In the genomic region with DNA sequence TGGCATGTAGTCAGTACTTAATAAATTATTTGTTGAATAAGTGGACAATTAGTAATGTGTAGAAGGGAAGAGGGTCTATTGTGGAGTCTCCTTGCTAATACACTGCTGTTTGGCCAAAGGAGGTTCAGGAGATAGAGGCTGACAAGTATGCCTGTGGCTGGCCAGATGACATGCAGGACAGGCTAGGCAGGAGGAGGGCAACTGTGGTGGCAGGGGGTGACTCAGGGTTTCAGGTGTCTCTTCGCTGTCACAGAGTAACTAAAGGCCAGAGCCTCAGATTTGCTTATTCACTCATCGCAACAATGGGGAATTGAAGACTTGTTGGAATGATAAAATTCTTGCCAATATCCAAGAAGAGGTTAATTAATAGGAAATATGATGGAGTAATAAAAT, we compare ENCODE assay signal across 1 cellular context.
TF ChIP-seq lines count a peak whose summit lies in the region.

No MANE protein-coding gene starts in this region.

TF ChIP-seq in HepG2, 621 proteins besides CTCF, POLR2A, EP300 and RAD21:
- TF ChIP-seq ZNF652 (CRISPR knock-in tag; IDR thresholded peaks at IDR 0.05; ENCODE audit: borderline replicate concordance, low read depth) = no peak
- TF ChIP-seq, protein P1, sequence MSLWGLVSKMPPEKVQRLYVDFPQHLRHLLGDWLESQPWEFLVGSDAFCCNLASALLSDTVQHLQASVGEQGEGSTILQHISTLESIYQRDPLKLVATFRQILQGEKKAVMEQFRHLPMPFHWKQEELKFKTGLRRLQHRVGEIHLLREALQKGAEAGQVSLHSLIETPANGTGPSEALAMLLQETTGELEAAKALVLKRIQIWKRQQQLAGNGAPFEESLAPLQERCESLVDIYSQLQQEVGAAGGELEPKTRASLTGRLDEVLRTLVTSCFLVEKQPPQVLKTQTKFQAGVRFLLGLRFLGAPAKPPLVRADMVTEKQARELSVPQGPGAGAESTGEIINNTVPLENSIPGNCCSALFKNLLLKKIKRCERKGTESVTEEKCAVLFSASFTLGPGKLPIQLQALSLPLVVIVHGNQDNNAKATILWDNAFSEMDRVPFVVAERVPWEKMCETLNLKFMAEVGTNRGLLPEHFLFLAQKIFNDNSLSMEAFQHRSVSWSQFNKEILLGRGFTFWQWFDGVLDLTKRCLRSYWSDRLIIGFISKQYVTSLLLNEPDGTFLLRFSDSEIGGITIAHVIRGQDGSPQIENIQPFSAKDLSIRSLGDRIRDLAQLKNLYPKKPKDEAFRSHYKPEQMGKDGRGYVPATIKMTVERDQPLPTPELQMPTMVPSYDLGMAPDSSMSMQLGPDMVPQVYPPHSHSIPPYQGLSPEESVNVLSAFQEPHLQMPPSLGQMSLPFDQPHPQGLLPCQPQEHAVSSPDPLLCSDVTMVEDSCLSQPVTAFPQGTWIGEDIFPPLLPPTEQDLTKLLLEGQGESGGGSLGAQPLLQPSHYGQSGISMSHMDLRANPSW (CRISPR knock-in tag; IDR thresholded peaks at IDR 0.05; ENCODE audit: borderline replicate concordance) = no peak
- no peak for TF ChIP-seq AGO1 (IDR thresholded peaks at IDR 0.05; ENCODE audit: low read depth, low read length, poor library complexity, severe bottlenecking)
- no peak for TF ChIP-seq ELF3 (CRISPR knock-in tag; IDR thresholded peaks at IDR 0.05)
- TF ChIP-seq RBM22 (optimal IDR thresholded peaks at IDR 0.05; ENCODE audit: low read length) = peak; percentile 54
- TF ChIP-seq MBNL3 (CRISPR knock-in tag; conservative IDR thresholded peaks at IDR 0.05) = no peak
- no peak for TF ChIP-seq ZNF282 (IDR thresholded peaks at IDR 0.05; ENCODE audit: partially characterized antibody)
- TF ChIP-seq KDM2A (CRISPR knock-in tag; IDR thresholded peaks at IDR 0.05; ENCODE audit: borderline replicate concordance, low read depth) = no peak
- TF ChIP-seq, protein P2, sequence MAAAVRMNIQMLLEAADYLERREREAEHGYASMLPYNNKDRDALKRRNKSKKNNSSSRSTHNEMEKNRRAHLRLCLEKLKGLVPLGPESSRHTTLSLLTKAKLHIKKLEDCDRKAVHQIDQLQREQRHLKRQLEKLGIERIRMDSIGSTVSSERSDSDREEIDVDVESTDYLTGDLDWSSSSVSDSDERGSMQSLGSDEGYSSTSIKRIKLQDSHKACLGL (CRISPR knock-in tag; IDR thresholded peaks at IDR 0.05) = no peak
- TF ChIP-seq, protein P3, sequence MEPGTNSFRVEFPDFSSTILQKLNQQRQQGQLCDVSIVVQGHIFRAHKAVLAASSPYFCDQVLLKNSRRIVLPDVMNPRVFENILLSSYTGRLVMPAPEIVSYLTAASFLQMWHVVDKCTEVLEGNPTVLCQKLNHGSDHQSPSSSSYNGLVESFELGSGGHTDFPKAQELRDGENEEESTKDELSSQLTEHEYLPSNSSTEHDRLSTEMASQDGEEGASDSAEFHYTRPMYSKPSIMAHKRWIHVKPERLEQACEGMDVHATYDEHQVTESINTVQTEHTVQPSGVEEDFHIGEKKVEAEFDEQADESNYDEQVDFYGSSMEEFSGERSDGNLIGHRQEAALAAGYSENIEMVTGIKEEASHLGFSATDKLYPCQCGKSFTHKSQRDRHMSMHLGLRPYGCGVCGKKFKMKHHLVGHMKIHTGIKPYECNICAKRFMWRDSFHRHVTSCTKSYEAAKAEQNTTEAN (CRISPR knock-in tag; conservative IDR thresholded peaks at IDR 0.05) = no peak
- TF ChIP-seq ZNF124 (CRISPR knock-in tag; IDR thresholded peaks at IDR 0.05) = no peak
- TF ChIP-seq, protein P4, sequence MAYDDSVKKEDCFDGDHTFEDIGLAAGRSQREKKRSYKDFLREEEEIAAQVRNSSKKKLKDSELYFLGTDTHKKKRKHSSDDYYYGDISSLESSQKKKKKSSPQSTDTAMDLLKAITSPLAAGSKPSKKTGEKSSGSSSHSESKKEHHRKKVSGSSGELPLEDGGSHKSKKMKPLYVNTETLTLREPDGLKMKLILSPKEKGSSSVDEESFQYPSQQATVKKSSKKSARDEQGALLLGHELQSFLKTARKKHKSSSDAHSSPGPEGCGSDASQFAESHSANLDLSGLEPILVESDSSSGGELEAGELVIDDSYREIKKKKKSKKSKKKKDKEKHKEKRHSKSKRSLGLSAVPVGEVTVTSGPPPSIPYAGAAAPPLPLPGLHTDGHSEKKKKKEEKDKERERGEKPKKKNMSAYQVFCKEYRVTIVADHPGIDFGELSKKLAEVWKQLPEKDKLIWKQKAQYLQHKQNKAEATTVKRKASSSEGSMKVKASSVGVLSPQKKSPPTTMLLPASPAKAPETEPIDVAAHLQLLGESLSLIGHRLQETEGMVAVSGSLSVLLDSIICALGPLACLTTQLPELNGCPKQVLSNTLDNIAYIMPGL (CRISPR knock-in tag; IDR thresholded peaks at IDR 0.05; ENCODE audit: borderline replicate concordance in 1 of 2, low read depth in 1 of 2) = no peak
- peak; percentile 45 for TF ChIP-seq FOSL2 (CRISPR knock-in tag; IDR thresholded peaks at IDR 0.05)
- no peak for TF ChIP-seq STAT5B (CRISPR knock-in tag; IDR thresholded peaks at IDR 0.05)
- no peak for TF ChIP-seq CHD2 (IDR thresholded peaks at IDR 0.05; ENCODE audit: low read depth, low read length)
TF ChIP-seq in HepG2: peak in this region for 2.
